Comparison of ENCODE assay signal across 10 cellular contexts in genomic region chr1:199399996-199400714, GRCh38.
DNase-seq lines count a peak whose midpoint lies in the region; ATAC-seq and TF ChIP-seq lines count a peak whose summit lies in the region.
"Had no signal": no experiment of that assay in that cellular context is flagged by ENCODE, and none has a peak within 500 bp of the region (broad histone marks: within the 10 kb centered on the region; RNA-seq: fewer than 3 reads in every experiment).

No MANE protein-coding gene starts in this region.

- no peaks in the 10 kb centered on the region for H3K9me2 ChIP-seq in hepatocyte (replicated peaks; ENCODE audit: insufficient read depth)

- H4K20me1 ChIP-seq in OCI-LY3 (ENCODE audit: insufficient read depth, low read length) (no peaks in the 10 kb centered on the region), hepatocyte (ENCODE audit: insufficient read depth, poor library complexity, severe bottlenecking) (no peaks in the 10 kb centered on the region)

- no peak for TF ChIP-seq CTCF in OCI-LY3 (IDR thresholded peaks at IDR 0.05; ENCODE audit: low read depth, low read length)
- TF ChIP-seq CTCF in hepatocyte (IDR thresholded peaks at IDR 0.05; ENCODE audit: poor library complexity) = no peak

- DNase-seq in EL (peak; percentile 18), head of caudate nucleus (no peak), Right ventricle myocardium superior (no peak), hepatocyte (ENCODE audit: low spot score) (no peak)
- no peak for DNase-seq in stimulated activated CD4-positive, alpha-beta T cell treated with anti-CD3 and anti-CD28 coated beads, Interleukin-2, amount 100 ng/mL, for 24 hours
- DNase-seq: effector memory CD4-positive, alpha-beta T cell; HCEC 1CT had no signal

- peaks cover 13% of the 10 kb centered on the region; the same call in 1 of the 2 replicates for H3K27me3 ChIP-seq in OCI-LY3 (ENCODE audit: low read depth, low read length)
- no peaks in the 10 kb centered on the region for H3K27me3 ChIP-seq in hepatocyte

- intact Hi-C loops in head of caudate nucleus (cut with DNase I) = no loop called here
- intact Hi-C loops in Right ventricle myocardium superior (cut with DNase I) = no loop called here

- WGBS in hepatocyte (ENCODE audit: low lambda C conversion rate, missing lambda C conversion rate) = 64% methylated on average over 3 of the region's 3 CpGs

- no peak overlapping the region for H3K27ac ChIP-seq in OCI-LY3 (ENCODE audit: low read length)
- H3K27ac ChIP-seq in hepatocyte = no peak overlapping the region

- ATAC-seq in GM19463 (IDR thresholded peaks at IDR 0.05; ENCODE audit: unreplicated experiment) (peak; percentile 75), HG03095 (IDR thresholded peaks at IDR 0.05; ENCODE audit: unreplicated experiment) (peak; percentile 68), Right ventricle myocardium superior (ENCODE audit: poor library complexity) (no peak)

- H3K36me3 ChIP-seq in OCI-LY3 (replicated peaks; ENCODE audit: low read depth, low read length) (no peaks in the 10 kb centered on the region), hepatocyte (replicated peaks; ENCODE audit: insufficient read depth, low read depth) (no peaks in the 10 kb centered on the region)

- no peak overlapping the region for H2AFZ ChIP-seq in OCI-LY3 (ENCODE audit: low read depth, low read length)
- H2AFZ ChIP-seq in hepatocyte = no peak overlapping the region

- no peak overlapping the region for H3K4me3 ChIP-seq in OCI-LY3 (ENCODE audit: low read length)
- H3K4me3 ChIP-seq in hepatocyte = no peak overlapping the region

- H3K4me2 ChIP-seq in OCI-LY3 (ENCODE audit: low read length) (peak overlapping the region; percentile 42), hepatocyte (no peak overlapping the region)

- no peak overlapping the region for H3K9ac ChIP-seq in OCI-LY3 (ENCODE audit: low read length)

- no peaks in the 10 kb centered on the region for H3K9me3 ChIP-seq in OCI-LY3 (ENCODE audit: insufficient read depth, low read length)
- H3K9me3 ChIP-seq in hepatocyte (ENCODE audit: low read depth) = no peaks in the 10 kb centered on the region

- no peaks in the 10 kb centered on the region for H3K79me2 ChIP-seq in OCI-LY3 (ENCODE audit: low read length)
- no peaks in the 10 kb centered on the region for H3K79me2 ChIP-seq in hepatocyte

- H3K4me1 ChIP-seq in OCI-LY3 (ENCODE audit: low read length) (peaks cover 39% of the 10 kb centered on the region), hepatocyte (ENCODE audit: insufficient read depth) (no peaks in the 10 kb centered on the region)
